ENCODE assay signal across 1 cellular context in the genomic region with DNA sequence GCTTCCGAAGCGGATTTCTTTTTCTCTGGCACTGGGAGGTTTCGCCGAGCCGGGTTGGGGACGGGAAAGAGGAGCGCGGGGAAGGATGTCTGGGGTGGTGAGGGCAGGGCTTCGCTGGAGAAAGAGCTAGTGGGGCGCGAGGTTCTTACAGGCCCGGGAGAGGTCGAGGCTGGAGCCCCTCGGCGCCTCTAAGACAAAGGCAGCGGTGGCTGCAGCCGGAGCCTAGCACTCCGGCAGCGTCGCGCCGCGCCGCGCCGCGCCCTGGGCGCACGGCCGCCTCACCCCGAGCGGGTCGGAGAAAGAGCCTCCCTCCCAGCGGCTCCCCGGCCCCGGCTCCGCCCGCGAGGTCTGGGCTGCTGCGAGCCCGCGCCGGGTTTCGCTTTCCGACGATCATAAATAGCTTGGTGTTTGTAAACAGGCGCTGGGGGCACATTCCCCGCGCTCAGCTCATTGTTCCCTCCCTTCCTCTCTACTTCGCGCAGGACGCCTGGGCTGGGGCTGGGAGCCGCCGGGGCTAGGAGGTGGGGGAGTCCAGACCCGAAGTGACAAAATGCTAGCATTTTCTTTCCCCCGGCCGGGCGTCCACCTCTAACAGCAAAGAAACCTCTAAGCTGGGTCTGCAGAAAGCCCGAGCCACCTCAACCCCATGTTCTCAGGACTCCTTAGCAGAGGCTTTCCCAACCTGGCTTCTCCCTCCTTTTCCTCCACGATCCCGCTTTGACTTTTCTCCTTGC.
TF ChIP-seq lines count a peak whose summit lies in the region.

No MANE protein-coding gene starts in this region.

TF ChIP-seq in H1, 55 proteins besides CTCF, POLR2A, EP300 and RAD21:
- TF ChIP-seq TAF1 (IDR thresholded peaks at IDR 0.05; ENCODE audit: low read depth, low read length) (0 out of 2 replicates have a peak, but pooled peaks have one; percentile 30), CTBP2 (IDR thresholded peaks at IDR 0.05; ENCODE audit: borderline replicate concordance, insufficient read depth, insufficient read length, low read length) (peak; percentile 78), BACH1 (IDR thresholded peaks at IDR 0.05; ENCODE audit: low read length) (no peak), E2F6 (IDR thresholded peaks at IDR 0.05) (peak; percentile 6; the same call in 1 of the 2 replicates), SUZ12 (IDR thresholded peaks at IDR 0.05; ENCODE audit: low read length) (peak; percentile 94), CHD7 (IDR thresholded peaks at IDR 0.05; ENCODE audit: insufficient replicate concordance, low read length) (no peak), EZH2 (IDR thresholded peaks at IDR 0.05; ENCODE audit: low read depth, low read length, severe bottlenecking) (peak; percentile 91), HDAC2 (IDR thresholded peaks at IDR 0.05; ENCODE audit: borderline replicate concordance in 1 of 2, low read depth in 2 of 2, low read length in 2 of 2) (no peak), KDM4A (IDR thresholded peaks at IDR 0.05; ENCODE audit: low read depth, low read length, severe bottlenecking) (peak; percentile 78), ATF2 (IDR thresholded peaks at IDR 0.05; ENCODE audit: low read length) (no peak), SP4 (IDR thresholded peaks at IDR 0.05; ENCODE audit: low read length) (no peak), RBBP5 (IDR thresholded peaks at IDR 0.05; ENCODE audit: borderline replicate concordance, low read depth, low read length) (0 out of 2 replicates have a peak, but pooled peaks have one; percentile 34), GTF2F1 (IDR thresholded peaks at IDR 0.05; ENCODE audit: borderline replicate concordance, low read depth, low read length) (no peak)
TF ChIP-seq in H1: peak in this region for 7.
